ENCODE assay signal across 14 cellular contexts in genomic region chr3:47804571-47804970, GRCh38. TPM values are rescaled to one million over a fixed set of nuclear protein-coding genes. Genes with fewer than 3 reads are reported as not detected.
A peak's percentile ranks its signal among the peaks of the same experiment; 100 is the strongest.
DNase-seq lines count a peak whose midpoint lies in the region; ATAC-seq and TF ChIP-seq lines count a peak whose summit lies in the region.
"Had no signal": no experiment of that assay in that cellular context is flagged by ENCODE, and none has a peak within 500 bp of the region (broad histone marks: within the 10 kb centered on the region; RNA-seq: fewer than 3 reads in every experiment).

No MANE protein-coding gene starts in this region.

- POLR2A ChIA-PET in IMR-90 (lab: Charles Lee; ENCODE audit: unreplicated experiment), result no interaction called here

- H3K14ac ChIP-seq in IMR-90 (replicated peaks; ENCODE audit: low read depth, low read length), result no peak overlapping the region

- no peak overlapping the region for H4K91ac ChIP-seq in IMR-90 (ENCODE audit: insufficient read depth, low read depth, low read length)

- H3K36me3 Mint-ChIP-seq in T-helper 1 cell treated with Interleukin-12 subunit alpha and Interleukin-12 subunit beta and Interleukin-4 antibody, amounts not matched to agents 30 μg/mL and 1 μg/mL, for 36 hours (ENCODE audit: low read depth), result peaks cover 3% of the 10 kb centered on the region
- no peaks in the 10 kb centered on the region for H3K36me3 Mint-ChIP-seq in activated naive CD8-positive, alpha-beta T cell treated with anti-CD3 and anti-CD28 coated beads, Interleukin-2, amount 50 U/mL, for 24 hours (ENCODE audit: low read depth)
- H3K36me3 Mint-ChIP-seq in natural killer cell treated with Interleukin-12 subunit alpha and Interleukin-12 subunit beta and Interleukin-15 and Interleukin-18, amount 100 ng/mL, for 72 hours, result no peaks in the 10 kb centered on the region

- no peak overlapping the region for H2BK5ac ChIP-seq in IMR-90 (ENCODE audit: low read depth, low read length, poor library complexity, severe bottlenecking)

- peaks cover 4% of the 10 kb centered on the region; the same call in 1 of the 2 replicates for H3K36me3 ChIP-seq in IMR-90 (ENCODE audit: control insufficient read depth, insufficient read depth, low read length)
- H3K36me3 ChIP-seq in aorta (ENCODE audit: control insufficient read depth in 1 of 2, insufficient read depth in 2 of 2, low read length in 1 of 2), result peaks cover 2% of the 10 kb centered on the region in 2 donors

- no peaks in the 10 kb centered on the region for H3K9me3 ChIP-seq in IMR-90 (ENCODE audit: control insufficient read depth, insufficient read depth, low read length)
- no peaks in the 10 kb centered on the region for H3K9me3 ChIP-seq in aorta (ENCODE audit: control insufficient read depth, low read length)
- H3K9me3 ChIP-seq: esophagus squamous epithelium, HAP-1, suprapubic skin had no signal

- peak overlapping the region in 1 of 2 experiments; percentile 50; a peak in 1 of 4 replicates for H4K8ac ChIP-seq in IMR-90 (ENCODE audit: low read depth in 2 of 2, low read length in 2 of 2)

- no peak overlapping the region for H2AFZ ChIP-seq in IMR-90 (replicated peaks; ENCODE audit: low read length, poor library complexity)

- peak overlapping the region; percentile 98 for H3K4me3 Mint-ChIP-seq in T-helper 1 cell treated with Interleukin-12 subunit alpha and Interleukin-12 subunit beta and Interleukin-4 antibody, amounts not matched to agents 30 μg/mL and 1 μg/mL, for 36 hours
- H3K4me3 Mint-ChIP-seq in activated naive CD8-positive, alpha-beta T cell treated with anti-CD3 and anti-CD28 coated beads, Interleukin-2, amount 50 U/mL, for 24 hours, result peak overlapping the region; percentile 96
- peak overlapping the region; percentile 98 for H3K4me3 Mint-ChIP-seq in natural killer cell treated with Interleukin-12 subunit alpha and Interleukin-12 subunit beta and Interleukin-15 and Interleukin-18, amount 100 ng/mL, for 72 hours

- no peaks in the 10 kb centered on the region; the same call in 1 of the 2 replicates for H4K20me1 ChIP-seq in IMR-90 (ENCODE audit: insufficient read depth, low read length)

- dilution Hi-C loops in IMR-90 (cut with HindIII; ENCODE audit: low sequenced_read_pairs, unreplicated experiment), result no loop called here

- H3K4me1 ChIP-seq in IMR-90 (ENCODE audit: control insufficient read depth, insufficient read depth, low read length) (no peaks in the 10 kb centered on the region; the same call in 1 of the 2 replicates), aorta (ENCODE audit: control insufficient read depth in 1 of 2, insufficient read depth in 2 of 2, low read length in 2 of 2) (peaks cover 0 to 2% of the 10 kb centered on the region in 2 donors)

- H2BK20ac ChIP-seq in IMR-90 (ENCODE audit: low read depth, low read length), result no peak overlapping the region

- H3K4me3 ChIP-seq in IMR-90 (ENCODE audit: insufficient read depth, low read depth, low read length) (no peak overlapping the region), aorta (ENCODE audit: low read length in 2 of 2) (no peak overlapping the region)

- H3K18ac ChIP-seq in IMR-90 (ENCODE audit: low read depth, low read length), result no peak overlapping the region

- ATAC-seq in IMR-90 (ENCODE audit: low read depth), result no peak
- no peak for ATAC-seq in activated naive CD8-positive, alpha-beta T cell treated with anti-CD3 and anti-CD28 coated beads, Interleukin-2, amount 50 U/mL, for 24 hours
- ATAC-seq in natural killer cell treated with Interleukin-12 subunit alpha and Interleukin-12 subunit beta and Interleukin-15 and Interleukin-18, amount 100 ng/mL, for 72 hours, result no peak
- no peak for ATAC-seq in aorta (ENCODE audit: low FRiP score)
- ATAC-seq in GM19467 (IDR thresholded peaks at IDR 0.05; ENCODE audit: unreplicated experiment), result no peak

- H3K4me2 ChIP-seq in IMR-90 (ENCODE audit: low read depth, low read length), result no peak overlapping the region

- H3K27ac Mint-ChIP-seq in T-helper 1 cell treated with Interleukin-12 subunit alpha and Interleukin-12 subunit beta and Interleukin-4 antibody, amounts not matched to agents 30 μg/mL and 1 μg/mL, for 36 hours, result no peak overlapping the region
- peak overlapping the region; percentile 96 for H3K27ac Mint-ChIP-seq in activated naive CD8-positive, alpha-beta T cell treated with anti-CD3 and anti-CD28 coated beads, Interleukin-2, amount 50 U/mL, for 24 hours
- peak overlapping the region; percentile 89 to 95 for H3K27ac Mint-ChIP-seq in natural killer cell treated with Interleukin-12 subunit alpha and Interleukin-12 subunit beta and Interleukin-15 and Interleukin-18, amount 100 ng/mL, for 72 hours

- peak overlapping the region; percentile 42; the same call in 1 of the 2 replicates for H3K23ac ChIP-seq in IMR-90 (ENCODE audit: low read depth, low read length)

- TF ChIP-seq POLR2A in IMR-90 (IDR thresholded peaks at IDR 0.05; ENCODE audit: low read depth, low read length), result no peak

- H3K4ac ChIP-seq in IMR-90 (ENCODE audit: low read depth, low read length), result no peak overlapping the region

- intact Hi-C loops in IMR-90 (cut with micrococcal nuclease), result no loop called here
- intact Hi-C loops in aorta (cut with DNase I), result loop anchor here in 1 of 2 donors (5.0 kb wide), 1 partner anchor 192 kb away; no protein-coding TSS in a partner anchor

- WGBS in IMR-90 (ENCODE audit: extremely low coverage in 2 of 2, insufficient read length in 1 of 2), 2 experiments, result no CpG with 5 or more reads among the region's 1 CpG
- 81 to 85% methylated on average over 1 of the region's 1 CpG for WGBS in aorta, 2 donors

- H3K56ac ChIP-seq in IMR-90 (ENCODE audit: extremely low read depth, insufficient read depth, low read length), result no peak overlapping the region

- TF ChIP-seq CTCF in IMR-90 (conservative IDR thresholded peaks at IDR 0.05; ENCODE audit: low read depth, low read length), result no peak

- in situ Hi-C loops in IMR-90 (cut with MboI; ENCODE audit: low sequenced_read_pairs), result no loop called here

- H3K9me1 ChIP-seq in IMR-90 (ENCODE audit: insufficient read depth, low read length), result peaks cover 4% of the 10 kb centered on the region

- no peak overlapping the region for H2AK9ac ChIP-seq in IMR-90 (replicated peaks; ENCODE audit: low read depth, low read length, poor library complexity)

- CTCF ChIA-PET in IMR-90 (lab: Yijun Ruan, JAX), result interaction anchor here (0.6 kb wide), 1 partner anchor 1109 kb away, joined by 4 read pairs; no protein-coding TSS in a partner anchor

- TF ChIP-seq RAD21 in IMR-90 (IDR thresholded peaks at IDR 0.05; ENCODE audit: low read length), result no peak

- peaks cover 18% of the 10 kb centered on the region for H3K4me1 Mint-ChIP-seq in T-helper 1 cell treated with Interleukin-12 subunit alpha and Interleukin-12 subunit beta and Interleukin-4 antibody, amounts not matched to agents 30 μg/mL and 1 μg/mL, for 36 hours (ENCODE audit: low read depth)
- peaks cover 27% of the 10 kb centered on the region for H3K4me1 Mint-ChIP-seq in activated naive CD8-positive, alpha-beta T cell treated with anti-CD3 and anti-CD28 coated beads, Interleukin-2, amount 50 U/mL, for 24 hours
- peaks cover 12 to 16% of the 10 kb centered on the region in 2 donors for H3K4me1 Mint-ChIP-seq in natural killer cell treated with Interleukin-12 subunit alpha and Interleukin-12 subunit beta and Interleukin-15 and Interleukin-18, amount 100 ng/mL, for 72 hours (ENCODE audit: low read depth in 2 of 2)

- no peaks in the 10 kb centered on the region for H3K9me3 Mint-ChIP-seq in T-helper 1 cell treated with Interleukin-12 subunit alpha and Interleukin-12 subunit beta and Interleukin-4 antibody, amounts not matched to agents 30 μg/mL and 1 μg/mL, for 36 hours
- H3K9me3 Mint-ChIP-seq in activated naive CD8-positive, alpha-beta T cell treated with anti-CD3 and anti-CD28 coated beads, Interleukin-2, amount 50 U/mL, for 24 hours, result no peaks in the 10 kb centered on the region
- no peaks in the 10 kb centered on the region for H3K9me3 Mint-ChIP-seq in natural killer cell treated with Interleukin-12 subunit alpha and Interleukin-12 subunit beta and Interleukin-15 and Interleukin-18, amount 100 ng/mL, for 72 hours

- H4K5ac ChIP-seq in IMR-90 (ENCODE audit: low read depth, low read length), result no peak overlapping the region

- no peak overlapping the region for H2AK5ac ChIP-seq in IMR-90 (ENCODE audit: low read depth, low read length)

- DNase-seq in T-helper 1 cell, result no peak
- no peak for DNase-seq in IMR-90
- no peak for DNase-seq in activated naive CD8-positive, alpha-beta T cell treated with anti-CD3 and anti-CD28 coated beads, Interleukin-2, amount 50 U/mL, for 24 hours
- no peak for DNase-seq in natural killer cell treated with Interleukin-12 subunit alpha and Interleukin-12 subunit beta and Interleukin-15 and Interleukin-18, amount 100 ng/mL, for 72 hours (ENCODE audit: low spot score)
- DNase-seq in GDM1 (lab: John Stamatoyannopoulos, UW), result no peak
- no peak for DNase-seq in aorta
- DNase-seq: cerebellar nuclear complex, esophagus squamous epithelium, KBM-7, NCI-H2081 had no signal

- H2BK120ac ChIP-seq in IMR-90 (ENCODE audit: low read depth, low read length), result no peak overlapping the region

- no peak overlapping the region for H2BK15ac ChIP-seq in IMR-90 (ENCODE audit: low read depth, low read length)

- BruUV-seq in IMR-90 (replicated peaks; lab: Mats Ljungman, UMichigan), result no TSS peak

- peaks cover 14 to 32% of the 10 kb centered on the region in 2 experiments for H3K79me1 ChIP-seq in IMR-90 (ENCODE audit: low read depth in 1 of 2, low read length in 2 of 2)

- no peaks in the 10 kb centered on the region for H3K27me3 ChIP-seq in IMR-90 (ENCODE audit: control insufficient read depth, insufficient read depth, low read length)
- no peaks in the 10 kb centered on the region for H3K27me3 ChIP-seq in aorta (ENCODE audit: control insufficient read depth in 1 of 2, insufficient read depth in 2 of 2, low read length in 1 of 2)
- H3K27me3 ChIP-seq: esophagus squamous epithelium, suprapubic skin had no signal

- H3K9ac ChIP-seq in IMR-90 (ENCODE audit: low read depth, low read length), result no peak overlapping the region

- H3K27me3 Mint-ChIP-seq in T-helper 1 cell treated with Interleukin-12 subunit alpha and Interleukin-12 subunit beta and Interleukin-4 antibody, amounts not matched to agents 30 μg/mL and 1 μg/mL, for 36 hours (ENCODE audit: low read depth), result no peaks in the 10 kb centered on the region
- H3K27me3 Mint-ChIP-seq in activated naive CD8-positive, alpha-beta T cell treated with anti-CD3 and anti-CD28 coated beads, Interleukin-2, amount 50 U/mL, for 24 hours, result no peaks in the 10 kb centered on the region
- no peaks in the 10 kb centered on the region for H3K27me3 Mint-ChIP-seq in natural killer cell treated with Interleukin-12 subunit alpha and Interleukin-12 subunit beta and Interleukin-15 and Interleukin-18, amount 100 ng/mL, for 72 hours

- H3K27ac ChIP-seq in IMR-90 (ENCODE audit: insufficient read depth, low read length), result no peak overlapping the region
- H3K27ac ChIP-seq in aorta (ENCODE audit: low read depth in 1 of 2, low read length in 2 of 2), result no peak overlapping the region

RNA-seq across cellular contexts. Expression of gene DHX30, which starts 1.6 kb away (rescaled TPM):
- total RNA-seq in IMR-90 (2012; rRNA removed) (51.7 and 57.2 TPM in 2 replicates), aorta (10 to 100 TPM; 47.6 to 53.6 TPM)
- polyA plus RNA-seq in IMR-90 (2012; rRNA removed) (55.6 and 63.0 TPM in 2 replicates), aorta (10 to 100 TPM; 12.8 to 54.2 TPM)
- 37.1 and 45.6 TPM in 2 replicates for polyA plus RNA-seq in IMR-90 (2012; cell fraction: cytosol; rRNA removed)
- polyA plus RNA-seq in IMR-90 (2012; cell fraction: nucleus; rRNA removed; ENCODE audit: low replicate concordance), result 104 and 239 TPM in 2 replicates
- 100 to 1,000 TPM; 101 to 177 TPM for total RNA-seq in natural killer cell treated with Interleukin-12 subunit alpha and Interleukin-12 subunit beta and Interleukin-15 and Interleukin-18, amount 100 ng/mL, for 72 hours

RNA-seq across cellular contexts. Expression of gene SMARCC1, which starts 22.9 kb away (rescaled TPM):
- total RNA-seq in IMR-90 (2012; rRNA removed) (39.6 and 51.4 TPM in 2 replicates), aorta (10 to 100 TPM; 65.3 to 66.8 TPM)
- polyA plus RNA-seq in IMR-90 (2012; rRNA removed) (18.6 and 20.0 TPM in 2 replicates), aorta (10 to 100 TPM; 12.5 to 16.4 TPM)
- 6.6 and 9.6 TPM in 2 replicates for polyA plus RNA-seq in IMR-90 (2012; cell fraction: cytosol; rRNA removed)
- polyA plus RNA-seq in IMR-90 (2012; cell fraction: nucleus; rRNA removed; ENCODE audit: low replicate concordance), result 17.9 and 20.3 TPM in 2 replicates
- 100 to 1,000 TPM in 1 of 2 donors, 10 to 100 TPM in 1; 93.8 to 130 TPM for total RNA-seq in natural killer cell treated with Interleukin-12 subunit alpha and Interleukin-12 subunit beta and Interleukin-15 and Interleukin-18, amount 100 ng/mL, for 72 hours
